1 cellular context compared by ENCODE assay signal in genomic region chr13:106114981-106115554, GRCh38.
TF ChIP-seq lines count a peak whose summit lies in the region.

No MANE protein-coding gene starts in this region.

TF ChIP-seq in endothelial cell of umbilical vein, 7 proteins besides CTCF, POLR2A, EP300 and RAD21 (continued from another document):
- TF ChIP-seq MAX (IDR thresholded peaks at IDR 0.05; ENCODE audit: insufficient read depth, insufficient read length) (no peak), JUN (IDR thresholded peaks at IDR 0.05; ENCODE audit: borderline replicate concordance, insufficient read depth, insufficient read length, low read depth) (no peak)
TF ChIP-seq in endothelial cell of umbilical vein: peak in this region for 0.
